In genomic region chr20:38186788-38187221, GRCh38 we compare ENCODE assay signal across 18 cellular contexts. TPM values are rescaled to one million over a fixed set of nuclear protein-coding genes. Genes with fewer than 3 reads are reported as not detected.
DNase-seq lines count a peak whose midpoint lies in the region; ATAC-seq, FAIRE-seq and TF ChIP-seq lines count a peak whose summit lies in the region.
"Had no signal": no experiment of that assay in that cellular context is flagged by ENCODE, and none has a peak within 500 bp of the region (broad histone marks: within the 10 kb centered on the region; RNA-seq: fewer than 3 reads in every experiment).

No MANE protein-coding gene starts in this region.

- H3K4me1 ChIP-seq in trophoblast cell (ENCODE audit: control insufficient read depth in 1 of 2, insufficient read depth in 2 of 2, low read length in 2 of 2) (peaks cover 10 to 30% of the 10 kb centered on the region in 2 experiments), tibial nerve (peaks cover 0 to 6% (median 0%) of the 10 kb centered on the region in 4 donors)

- no peak overlapping the region for H3K9ac ChIP-seq in trophoblast cell (ENCODE audit: low read length)
- H3K9ac ChIP-seq: BLaER1 treated with 17β-estradiol and CSF1 and Interleukin-3, amounts not matched to agents 10 nM and 100 nM; neural progenitor cell had no signal

- H4K91ac ChIP-seq in trophoblast cell (ENCODE audit: low read depth, low read length) = peak overlapping the region; percentile 80

- peak overlapping the region; percentile 78 for H2BK5ac ChIP-seq in trophoblast cell (ENCODE audit: low read depth, low read length, poor library complexity)

- DNase-seq in H54 (ENCODE audit: insufficient read length, low spot score) (peak; percentile 55), NCI-H82 (lab: John Stamatoyannopoulos, UW) (peak; percentile 72), bronchial epithelial cell (ENCODE audit: low read depth) (peak; percentile 90), trophoblast cell (peak in 1 of 2 donors; percentile 71), amygdala (lab: John Stamatoyannopoulos, UW) (no peak), tibial nerve (ENCODE audit: low spot score in 2 of 2) (no peak)
- DNase-seq: activated CD4-positive, alpha-beta T cell treated with anti-CD3 and anti-CD28 coated beads, Interleukin-2, amount 10 ng/mL, durations not matched to agents 24 days and 14 days; activated naive CD8-positive, alpha-beta T cell treated with anti-CD3 and anti-CD28 coated beads for 36 hours; activated T-cell treated with anti-CD3 and anti-CD28 coated beads, Interleukin-2, amount 50 U/mL, for 1 hour; central memory CD4-positive, alpha-beta T cell; effector memory CD4-positive, alpha-beta T cell; foreskin melanocyte; NCI-H1048; SHP77 treated with DMSO at 0.1 percent for 48 hours; T-helper 9 cell had no signal

- TF ChIP-seq POLR2A in H54 (IDR thresholded peaks at IDR 0.05; ENCODE audit: low read depth, low read length) = no peak
- no peak for TF ChIP-seq POLR2A in tibial nerve (IDR thresholded peaks at IDR 0.05)

- no peak overlapping the region for H2AFZ ChIP-seq in trophoblast cell (ENCODE audit: insufficient read depth, low read length, poor library complexity)
- H2AFZ ChIP-seq: neural progenitor cell had no signal

- FAIRE-seq in H54 (lab: Jason Lieb, UNC) = peak; percentile 62
- FAIRE-seq in bronchial epithelial cell (lab: Jason Lieb, UNC) = no peak

- H3K23ac ChIP-seq in trophoblast cell (ENCODE audit: low read length) = no peak overlapping the region

- TF ChIP-seq CTCF in bronchial epithelial cell (IDR thresholded peaks at IDR 0.05; ENCODE audit: insufficient read depth, low read length, severe bottlenecking) (no peak), tibial nerve (IDR thresholded peaks at IDR 0.05) (no peak)

- H4K8ac ChIP-seq in trophoblast cell (ENCODE audit: low read depth, low read length) = no peak overlapping the region

- ATAC-seq in HG03571 (IDR thresholded peaks at IDR 0.05; ENCODE audit: unreplicated experiment) = no peak

- H2BK120ac ChIP-seq in trophoblast cell (ENCODE audit: insufficient read depth, low read length, poor library complexity) = peak overlapping the region; percentile 70

- H2AK5ac ChIP-seq in trophoblast cell (ENCODE audit: low read length) = no peak overlapping the region

- H3K14ac ChIP-seq in trophoblast cell (ENCODE audit: low read length) = no peak overlapping the region

- peak overlapping the region; percentile 48 for H3K27ac ChIP-seq in trophoblast cell (ENCODE audit: low read depth, low read length)
- no peak overlapping the region for H3K27ac ChIP-seq in tibial nerve
- H3K27ac ChIP-seq: BLaER1 treated with 17β-estradiol and CSF1 and Interleukin-3, amounts not matched to agents 10 nM and 100 nM; neural progenitor cell had no signal

- H3K9me3 ChIP-seq in trophoblast cell (ENCODE audit: insufficient read depth, low read depth, low read length) (peaks cover 1% of the 10 kb centered on the region), tibial nerve (no peaks in the 10 kb centered on the region)

- no peak overlapping the region for H3K4me3 ChIP-seq in bronchial epithelial cell (ENCODE audit: low read depth, low read length)
- no peak overlapping the region for H3K4me3 ChIP-seq in trophoblast cell (ENCODE audit: low read depth, low read length)
- no peak overlapping the region for H3K4me3 ChIP-seq in tibial nerve
- H3K4me3 ChIP-seq: BLaER1 treated with 17β-estradiol and CSF1 and Interleukin-3, amounts not matched to agents 10 nM and 100 nM; neural progenitor cell had no signal

- WGBS in trophoblast cell (ENCODE audit: extremely low coverage, insufficient coverage, insufficient read length) = no CpG with 5 or more reads among the region's 5 CpGs
- 73 to 75% methylated on average over 5 of the region's 5 CpGs for WGBS in tibial nerve, 2 donors

- H3K79me2 ChIP-seq in trophoblast cell (ENCODE audit: control insufficient read depth, insufficient read depth, low read length, poor library complexity) = no peaks in the 10 kb centered on the region

- H2BK12ac ChIP-seq in trophoblast cell (ENCODE audit: low read length) = peak overlapping the region; percentile 46

- no peak for TF ChIP-seq EP300 in tibial nerve (IDR thresholded peaks at IDR 0.05)

- no peak overlapping the region for H4K12ac ChIP-seq in trophoblast cell (ENCODE audit: low read depth, low read length)

- no peak overlapping the region for H3K18ac ChIP-seq in trophoblast cell (ENCODE audit: low read length)

- H3K27me3 ChIP-seq in bronchial epithelial cell (ENCODE audit: control insufficient read depth, insufficient read depth, low read length) (no peaks in the 10 kb centered on the region), trophoblast cell (ENCODE audit: insufficient read depth, low read length) (no peaks in the 10 kb centered on the region), tibial nerve (no peaks in the 10 kb centered on the region)
- H3K27me3 ChIP-seq: BLaER1 treated with 17β-estradiol and CSF1 and Interleukin-3, amounts not matched to agents 10 nM and 100 nM; neural progenitor cell had no signal

- H3K4ac ChIP-seq in trophoblast cell (ENCODE audit: low read depth, low read length) = no peak overlapping the region

- no peaks in the 10 kb centered on the region for H3K36me3 ChIP-seq in bronchial epithelial cell (ENCODE audit: control insufficient read depth, insufficient read depth, low read length)
- H3K36me3 ChIP-seq in trophoblast cell (ENCODE audit: control insufficient read depth in 1 of 2, insufficient read depth in 2 of 2, low read length in 2 of 2) = no peaks in the 10 kb centered on the region
- H3K36me3 ChIP-seq in tibial nerve = no peaks in the 10 kb centered on the region
- H3K36me3 ChIP-seq: BLaER1 treated with 17β-estradiol and CSF1 and Interleukin-3, amounts not matched to agents 10 nM and 100 nM; neural progenitor cell had no signal

- H3K79me1 ChIP-seq in trophoblast cell (ENCODE audit: low read length) = peaks cover 29% of the 10 kb centered on the region

- H3K4me2 ChIP-seq in trophoblast cell (ENCODE audit: low read length) = no peak overlapping the region
- H3K4me2 ChIP-seq: neural progenitor cell had no signal

RNA-seq across cellular contexts. Expression of gene TGM2, which starts 21.7 kb away (rescaled TPM):
- total RNA-seq in bronchial epithelial cell (0.51 and 5.5 TPM in 2 replicates), tibial nerve (10 to 100 TPM; 17.0 to 87.6 (median 55.8) TPM)
- polyA plus RNA-seq in trophoblast cell (2013) = 330 and 332 TPM in 2 replicates
- total RNA-seq: activated naive CD8-positive, alpha-beta T cell treated with anti-CD3 and anti-CD28 coated beads for 36 hours had no signal

Comparison
In these comparisons a context has a peak if more than half of its experiments do, and no peak if none do; other contexts are left out.
1. DNase-seq: peak in H54 (single experiment), NCI-H82 (single experiment) and bronchial epithelial cell (single experiment); none in amygdala (0 of 56) and tibial nerve (0 of 2).